1 cellular context compared by ENCODE assay signal in the genomic region with DNA sequence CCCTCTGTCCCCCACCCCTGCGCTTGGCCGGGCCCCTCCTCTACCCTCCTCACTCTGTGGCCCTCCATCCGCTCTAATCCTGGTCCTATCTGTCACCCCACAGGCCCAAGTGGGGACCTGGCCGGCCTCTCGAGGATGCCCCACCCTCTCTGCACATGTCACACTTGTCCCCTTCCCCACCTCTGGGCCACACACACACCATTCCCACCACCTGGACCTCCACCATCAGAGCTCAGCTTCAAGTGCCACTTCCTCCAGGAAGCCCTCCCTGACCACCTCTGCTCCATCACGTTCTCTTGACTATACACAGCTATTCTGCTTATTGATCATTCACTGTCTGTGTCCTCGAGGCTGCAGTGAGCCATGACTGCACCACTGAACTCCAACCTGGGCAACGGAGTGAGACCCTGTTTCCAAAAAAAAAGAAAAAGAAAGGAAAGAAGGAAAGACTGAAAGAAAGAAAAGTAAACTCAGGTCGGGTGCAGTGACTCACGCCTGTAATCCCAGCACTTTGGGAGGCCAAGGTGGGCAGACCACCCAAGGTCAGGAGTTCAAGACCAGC.
TF ChIP-seq lines count a peak whose summit lies in the region.

No MANE protein-coding gene starts in this region.

TF ChIP-seq in K562, 482 proteins besides CTCF, POLR2A, EP300 and RAD21 (continued from another document):
- TF ChIP-seq, protein P1, sequence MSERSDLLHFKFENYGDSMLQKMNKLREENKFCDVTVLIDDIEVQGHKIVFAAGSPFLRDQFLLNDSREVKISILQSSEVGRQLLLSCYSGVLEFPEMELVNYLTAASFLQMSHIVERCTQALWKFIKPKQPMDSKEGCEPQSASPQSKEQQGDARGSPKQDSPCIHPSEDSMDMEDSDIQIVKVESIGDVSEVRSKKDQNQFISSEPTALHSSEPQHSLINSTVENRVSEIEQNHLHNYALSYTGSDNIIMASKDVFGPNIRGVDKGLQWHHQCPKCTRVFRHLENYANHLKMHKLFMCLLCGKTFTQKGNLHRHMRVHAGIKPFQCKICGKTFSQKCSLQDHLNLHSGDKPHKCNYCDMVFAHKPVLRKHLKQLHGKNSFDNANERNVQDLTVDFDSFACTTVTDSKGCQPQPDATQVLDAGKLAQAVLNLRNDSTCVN (CRISPR knock-in tag; IDR thresholded peaks at IDR 0.05): no peak
- TF ChIP-seq GTF2F1 (IDR thresholded peaks at IDR 0.05; ENCODE audit: low read depth, low read length): no peak
TF ChIP-seq in K562: peak in this region for 13.
